In genomic region chr2:95185197-95185596, GRCh38 we compare ENCODE assay signal across 34 cellular contexts.
"Had no signal": no experiment of that assay in that cellular context is flagged by ENCODE, and none has a peak within 500 bp of the region (broad histone marks: within the 10 kb centered on the region; RNA-seq: fewer than 3 reads in every experiment).

No MANE protein-coding gene starts in this region.

- H3K27ac Mint-ChIP-seq: activated B cell treated with CpG ODN at 0.5 μM for 24 hours; activated CD8-positive, alpha-beta T cell treated with anti-CD3 and anti-CD28 coated beads for 36 hours; activated naive CD8-positive, alpha-beta T cell; activated T-helper 17 cell treated with anti-CD3 and anti-CD28 coated beads, Interleukin-2, amount 50 U/mL, for 72 hours; dendritic cell treated with granulocyte-macrophage colony-stimulating factor and Interleukin-4, amounts not matched to agents 40 ng/mL and 50 ng/mL, for 4 days; effector memory CD8-positive, alpha-beta T cell; T-helper 17 cell; T-helper 2 cell treated with Interferon-gamma antibody and Interleukin-4, amounts not matched to agents 5 μg/mL and 100 μg/mL, for 36 hours had no signal

- H3K27ac ChIP-seq: ascending aorta, breast epithelium, cardiac muscle cell, coronary artery, epithelial cell of prostate, esophagus squamous epithelium, gastroesophageal sphincter, WERI-Rb-1 had no signal

- H3K4me3 Mint-ChIP-seq: activated B cell treated with CpG ODN at 0.5 μM for 24 hours; activated CD8-positive, alpha-beta T cell treated with anti-CD3 and anti-CD28 coated beads for 36 hours; activated naive CD8-positive, alpha-beta T cell; activated T-cell treated with anti-CD3 and anti-CD28 coated beads, Interleukin-2, amount 50 U/mL, for 4 hours; activated T-helper 17 cell treated with anti-CD3 and anti-CD28 coated beads, Interleukin-2, amount 50 U/mL, for 72 hours; dendritic cell treated with granulocyte-macrophage colony-stimulating factor and Interleukin-4, amounts not matched to agents 40 ng/mL and 50 ng/mL, for 4 days; effector memory CD8-positive, alpha-beta T cell; T-helper 17 cell; T-helper 2 cell treated with Interferon-gamma antibody and Interleukin-4, amounts not matched to agents 5 μg/mL and 100 μg/mL, for 36 hours had no signal

- H3K27me3 ChIP-seq: ascending aorta, breast epithelium, cardiac muscle cell, esophagus squamous epithelium, gastroesophageal sphincter had no signal

- H3K4me1 Mint-ChIP-seq: activated B cell treated with CpG ODN at 0.5 μM for 24 hours; activated T-helper 17 cell treated with anti-CD3 and anti-CD28 coated beads, Interleukin-2, amount 50 U/mL, for 72 hours; brain; T-helper 17 cell had no signal

- H3K4me1 ChIP-seq: ascending aorta, breast epithelium, esophagus squamous epithelium, gastroesophageal sphincter had no signal

- FAIRE-seq: endothelial cell of umbilical vein had no signal

- H3K27me3 Mint-ChIP-seq: activated CD8-positive, alpha-beta T cell treated with anti-CD3 and anti-CD28 coated beads for 36 hours had no signal

- H3K4me3 ChIP-seq: ascending aorta, breast epithelium, cardiac muscle cell, coronary artery, esophagus squamous epithelium, gastroesophageal sphincter had no signal

- DNase-seq: activated B cell treated with CpG ODN at 0.5 μM for 24 hours; activated CD4-positive, alpha-beta T cell treated with anti-CD3 and anti-CD28 coated beads for 48 hours; activated CD4-positive, alpha-beta T cell treated with anti-CD3 and anti-CD28 coated beads, Interleukin-2, amount 50 U/mL, for 1 hour; activated CD4-positive, alpha-beta T cell treated with anti-CD3 and anti-CD28 coated beads, Interleukin-2, amount 50 U/mL, for 48 hours; activated CD8-positive, alpha-beta memory T cell treated with anti-CD3 and anti-CD28 coated beads for 24 hours; activated CD8-positive, alpha-beta T cell treated with anti-CD3 and anti-CD28 coated beads for 36 hours; activated effector memory CD4-positive, alpha-beta T cell treated with Interleukin-2 at 50 U/mL for 16 hours; activated gamma-delta T cell treated with Interleukin-2 at 50 U/mL for 16 hours; activated naive CD4-positive, alpha-beta T cell treated with anti-CD3 and anti-CD28 coated beads, Interleukin-2, amount 50 U/mL, for 16 hours; activated naive CD4-positive, alpha-beta T cell treated with Interleukin-2 at 50 U/mL for 16 hours; activated T-cell treated with anti-CD3 and anti-CD28 coated beads, Interleukin-2, amount 50 U/mL, for 4 hours; amniotic stem cell; central memory CD4-positive, alpha-beta T cell; cerebellar nuclear complex; effector CD4-positive, alpha-beta T cell; effector memory CD8-positive, alpha-beta T cell; esophagus squamous epithelium; foreskin melanocyte; T-helper 1 cell; T-helper 17 cell; T1000; WERI-Rb-1 had no signal
